ENCODE assay signal across 10 cellular contexts in genomic region chr2:43482974-43483373, GRCh38.
DNase-seq lines count a peak whose midpoint lies in the region; ATAC-seq and TF ChIP-seq lines count a peak whose summit lies in the region.
"Had no signal": no experiment of that assay in that cellular context is flagged by ENCODE, and none has a peak within 500 bp of the region (broad histone marks: within the 10 kb centered on the region; RNA-seq: fewer than 3 reads in every experiment).

No MANE protein-coding gene starts in this region.

- intact Hi-C loops in CD4-positive, alpha-beta T cell (cut with DNase I, micrococcal nuclease): loop anchor here (2.0 to 10.0 kb wide), 4 partner anchors 256 to 628 kb away; partner anchors contain the start of gene ZFP36L2 (in 1 of the 2)

- no peaks in the 10 kb centered on the region for H4K20me1 ChIP-seq in fibroblast of lung (ENCODE audit: control insufficient read depth, extremely low read depth, insufficient read depth, low read length)

- H3K27ac Mint-ChIP-seq in CD4-positive, alpha-beta T cell: no peak overlapping the region
- H3K27ac Mint-ChIP-seq in endothelial cell (ENCODE audit: unreplicated experiment): no peak overlapping the region

- H3K79me2 ChIP-seq in fibroblast of lung (ENCODE audit: control insufficient read depth, insufficient read depth, low read length): no peaks in the 10 kb centered on the region

- H3K4me3 Mint-ChIP-seq in CD4-positive, alpha-beta T cell: no peak overlapping the region
- H3K4me3 Mint-ChIP-seq in endothelial cell (ENCODE audit: unreplicated experiment): no peak overlapping the region

- no peak overlapping the region for H3K9ac ChIP-seq in fibroblast of lung (ENCODE audit: insufficient read depth, low read length)
- peak overlapping the region in 1 of 2 donors; percentile 32 for H3K9ac ChIP-seq in stomach smooth muscle (ENCODE audit: low read length in 2 of 2)

- no peak overlapping the region for H3K4me2 ChIP-seq in fibroblast of lung (ENCODE audit: extremely low read depth, insufficient read depth, low read length)

- H3K36me3 Mint-ChIP-seq in CD4-positive, alpha-beta T cell (ENCODE audit: low read depth): peaks cover 36% of the 10 kb centered on the region
- no peaks in the 10 kb centered on the region for H3K36me3 Mint-ChIP-seq in endothelial cell (ENCODE audit: low read depth, unreplicated experiment)

- no peaks in the 10 kb centered on the region for H3K4me1 Mint-ChIP-seq in CD4-positive, alpha-beta T cell (ENCODE audit: low read depth)
- H3K4me1 Mint-ChIP-seq in endothelial cell (ENCODE audit: unreplicated experiment): no peaks in the 10 kb centered on the region

- no peaks in the 10 kb centered on the region for H3K27me3 ChIP-seq in fibroblast of lung (ENCODE audit: control insufficient read depth, insufficient read depth, low read length)
- H3K27me3 ChIP-seq in stomach smooth muscle (ENCODE audit: control insufficient read depth in 1 of 2, insufficient read depth in 2 of 2, low read length in 2 of 2): no peaks in the 10 kb centered on the region
- no peaks in the 10 kb centered on the region for H3K27me3 ChIP-seq in CD4-positive, alpha-beta T cell (ENCODE audit: control insufficient read depth, insufficient read depth, low read length)

- H3K9me3 ChIP-seq in fibroblast of lung (ENCODE audit: control insufficient read depth, insufficient read depth, low read depth, low read length): no peaks in the 10 kb centered on the region
- no peaks in the 10 kb centered on the region for H3K9me3 ChIP-seq in stomach smooth muscle (ENCODE audit: control insufficient read depth in 2 of 2, low read length in 2 of 2)
- no peaks in the 10 kb centered on the region for H3K9me3 ChIP-seq in CD4-positive, alpha-beta T cell (ENCODE audit: control insufficient read depth, low read length)

- H3K4me3 ChIP-seq in fibroblast of lung (replicated peaks in 1 of 4; ENCODE audit: control extremely low read depth in 1 of 4, insufficient read depth in 1 of 4, low read depth in 3 of 4, low read length in 4 of 4): no peak overlapping the region
- peak overlapping the region in 1 of 2 donors; percentile 8 for H3K4me3 ChIP-seq in stomach smooth muscle (ENCODE audit: low read length in 2 of 2)

- CTCF ChIA-PET in CD4-positive, alpha-beta T cell (lab: Charles Lee): no interaction called here

- H2AFZ ChIP-seq in fibroblast of lung (ENCODE audit: low read length): no peak overlapping the region

- POLR2A ChIA-PET in CD4-positive, alpha-beta T cell (lab: Charles Lee): no interaction called here

- ATAC-seq in GM19468 (IDR thresholded peaks at IDR 0.05; ENCODE audit: extremely low read depth, unreplicated experiment): peak; percentile 57
- ATAC-seq in HG03571 (IDR thresholded peaks at IDR 0.05; ENCODE audit: unreplicated experiment): peak; percentile 70
- ATAC-seq in CD4-positive, alpha-beta T cell (ENCODE audit: poor library complexity): no peak

- H3K4me1 ChIP-seq in fibroblast of lung (ENCODE audit: control insufficient read depth, extremely low read depth, insufficient read depth, low read length) (no peaks in the 10 kb centered on the region), stomach smooth muscle (ENCODE audit: control insufficient read depth, insufficient read depth, low read length) (peaks cover 11% of the 10 kb centered on the region)

- H3K27me3 Mint-ChIP-seq in CD4-positive, alpha-beta T cell: no peaks in the 10 kb centered on the region
- H3K27me3 Mint-ChIP-seq in endothelial cell (ENCODE audit: unreplicated experiment): no peaks in the 10 kb centered on the region

- no peaks in the 10 kb centered on the region for H3K9me3 Mint-ChIP-seq in CD4-positive, alpha-beta T cell
- H3K9me3 Mint-ChIP-seq in endothelial cell (ENCODE audit: unreplicated experiment): no peaks in the 10 kb centered on the region

- H3K36me3 ChIP-seq in fibroblast of lung (ENCODE audit: control insufficient read depth, insufficient read depth, low read length): no peaks in the 10 kb centered on the region
- no peaks in the 10 kb centered on the region for H3K36me3 ChIP-seq in stomach smooth muscle (ENCODE audit: control insufficient read depth in 2 of 2, insufficient read depth in 2 of 2, low read length in 2 of 2)

- no peak for TF ChIP-seq CTCF in fibroblast of lung (conservative IDR thresholded peaks at IDR 0.05 in 1 of 2, IDR thresholded peaks at IDR 0.05 in 1 of 2; ENCODE audit: low read depth in 1 of 2, low read length in 2 of 2)
- no peak for TF ChIP-seq CTCF in CD4-positive, alpha-beta T cell (IDR thresholded peaks at IDR 0.05)
- TF ChIP-seq CTCF in endothelial cell (IDR thresholded peaks at IDR 0.05; ENCODE audit: unreplicated experiment): no peak

- peak; percentile 72 to 73 for DNase-seq in fibroblast of lung (ENCODE audit: low read depth in 2 of 2)
- no peak for DNase-seq in NCI-H345 treated with DMSO at 0.1 percent for 48 hours (lab: John Stamatoyannopoulos, UW; ENCODE audit: unreplicated experiment)
- DNase-seq in SW 1271 (lab: John Stamatoyannopoulos, UW): no peak
- no peak for DNase-seq in CD4-positive, alpha-beta T cell
- no peak for DNase-seq in endothelial cell (ENCODE audit: low spot score)
- DNase-seq: effector memory CD4-positive, alpha-beta T cell; stimulated activated CD4-positive, alpha-beta T cell treated with anti-CD3 and anti-CD28 coated beads, Interleukin-1b, Interleukin-23, amount 100 ng/mL, for 48 hours had no signal

- H3K27ac ChIP-seq in fibroblast of lung (ENCODE audit: insufficient read depth, low read length): no peak overlapping the region
- peak overlapping the region; percentile 50 for H3K27ac ChIP-seq in stomach smooth muscle (ENCODE audit: low read length)
- H3K27ac ChIP-seq in CD4-positive, alpha-beta T cell (ENCODE audit: low read depth, low read length): no peak overlapping the region

Comparison
In these comparisons a context has a peak if more than half of its experiments do, and no peak if none do; other contexts are left out.
1. DNase-seq: peak in fibroblast of lung (2 of 2); none in NCI-H345 treated with DMSO at 0.1 percent for 48 hours (single experiment), SW 1271 (0 of 2), CD4-positive, alpha-beta T cell (0 of 10) and endothelial cell (single experiment).